24 cellular contexts compared by ENCODE assay signal in genomic region chr2:235467586-235467985, GRCh38. TPM values are rescaled to one million over a fixed set of nuclear protein-coding genes. Genes with fewer than 3 reads are reported as not detected.
DNase-seq lines count a peak whose midpoint lies in the region; ATAC-seq, FAIRE-seq and TF ChIP-seq lines count a peak whose summit lies in the region.
"Had no signal": no experiment of that assay in that cellular context is flagged by ENCODE, and none has a peak within 500 bp of the region (broad histone marks: within the 10 kb centered on the region; RNA-seq: fewer than 3 reads in every experiment).

No MANE protein-coding gene starts in this region.

- no peaks in the 10 kb centered on the region for H3K79me2 ChIP-seq in HepG2 (ENCODE audit: insufficient read depth, low read length)

- in situ Hi-C loops in HepG2 (cut with HindIII; ENCODE audit: extremely low pct_ligation_motif_present, low pct_unique_long_range_greater_than_20kb) (no loop called here), GM13977 (cut with MboI; ENCODE audit: low pct_unique_long_range_greater_than_20kb, low sequenced_read_pairs, unreplicated experiment) (no loop called here)

- BruUV-seq in HepG2 (replicated peaks; lab: Mats Ljungman, UMichigan): no TSS peak

- no peaks in the 10 kb centered on the region for H3K36me3 Mint-ChIP-seq in natural killer cell treated with Interleukin-12 subunit alpha and Interleukin-12 subunit beta and Interleukin-15 and Interleukin-18, amount 100 ng/mL, for 72 hours
- H3K36me3 Mint-ChIP-seq: naive B cell had no signal

- H3K27ac Mint-ChIP-seq in natural killer cell treated with Interleukin-12 subunit alpha and Interleukin-12 subunit beta and Interleukin-15 and Interleukin-18, amount 100 ng/mL, for 72 hours: no peak overlapping the region
- H3K27ac Mint-ChIP-seq: activated B cell treated with CpG ODN at 0.5 μM for 24 hours; activated CD4-positive, alpha-beta memory T cell treated with anti-CD3 and anti-CD28 coated beads, Interleukin-2, amount 10 ng/mL, durations not matched to agents 7 days and 5 days; B cell; GM23338; naive B cell; T-helper 1 cell treated with Interleukin-12 subunit alpha and Interleukin-12 subunit beta and Interleukin-4 antibody, amounts not matched to agents 30 μg/mL and 1 μg/mL, for 36 hours had no signal

- FAIRE-seq in bronchial epithelial cell (lab: Jason Lieb, UNC) (no peak), HepG2 (lab: Jason Lieb, UNC) (no peak)
- FAIRE-seq: HTR-8/SVneo had no signal

- CTCF ChIA-PET in HepG2 (lab: Yijun Ruan, JAX; ENCODE audit: low intra/inter-chr PET ratio, low total read pairs): no interaction called here

- H3K9me3 ChIP-seq in HepG2 (ENCODE audit: low read length): no peaks in the 10 kb centered on the region
- H3K9me3 ChIP-seq: heart right ventricle had no signal

- H3K27ac ChIP-seq in HepG2 (ENCODE audit: extremely low read length, insufficient read depth, low read length): no peak overlapping the region
- H3K27ac ChIP-seq: heart right ventricle had no signal

- DNase-seq in ELR (ENCODE audit: low read depth) (peak; percentile 84), NCI-H226 (peak; percentile 46), bronchial epithelial cell (ENCODE audit: low read depth) (peak; percentile 91), HepG2 (ENCODE audit: low spot score) (no peak), GM13977 (ENCODE audit: low spot score) (no peak)
- DNase-seq in stimulated activated CD4-positive, alpha-beta T cell treated with anti-CD3 and anti-CD28 coated beads, Interleukin-12 subunit alpha, Interleukin-12 subunit beta, amount 100 ng/mL, for 4 hours: no peak
- no peak for DNase-seq in natural killer cell treated with Interleukin-12 subunit alpha and Interleukin-12 subunit beta and Interleukin-15 and Interleukin-18, amount 100 ng/mL, for 72 hours (ENCODE audit: low spot score)
- DNase-seq: activated B cell treated with CpG ODN at 0.5 μM for 24 hours; activated CD4-positive, alpha-beta memory T cell treated with anti-CD3 and anti-CD28 coated beads, Interleukin-2, amount 10 ng/mL, durations not matched to agents 7 days and 5 days; activated naive CD4-positive, alpha-beta T cell treated with anti-CD3 and anti-CD28 coated beads, Interleukin-2, amount 50 U/mL, for 16 hours; activated T-cell treated with anti-CD3 and anti-CD28 coated beads, Interleukin-2, amount 50 U/mL, for 4 hours; dermis blood vessel endothelial cell; heart right ventricle; MM.1S; naive B cell; NCI-H187 treated with DMSO at 0.1 percent for 48 hours; NCI-H510A; SHP77 had no signal

- H3K4me2 ChIP-seq in HepG2 (ENCODE audit: low read depth, low read length): no peak overlapping the region
- H3K4me2 ChIP-seq: GM23338, smooth muscle cell had no signal

- TF ChIP-seq CTCF in bronchial epithelial cell (IDR thresholded peaks at IDR 0.05; ENCODE audit: insufficient read depth, low read length, severe bottlenecking) (no peak), HepG2 (CRISPR knock-in tag; IDR thresholded peaks at IDR 0.05) (no peak), GM13977 (IDR thresholded peaks at IDR 0.05; ENCODE audit: extremely low read depth, insufficient read depth, missing control alignments) (no peak)

- H3K9ac ChIP-seq in HepG2 (ENCODE audit: insufficient read depth, low read depth, low read length): no peak overlapping the region

- H4K20me1 ChIP-seq in HepG2 (ENCODE audit: insufficient read depth, low read length): no peaks in the 10 kb centered on the region

- peaks cover 21 to 24% of the 10 kb centered on the region in 2 donors for H3K27me3 Mint-ChIP-seq in natural killer cell treated with Interleukin-12 subunit alpha and Interleukin-12 subunit beta and Interleukin-15 and Interleukin-18, amount 100 ng/mL, for 72 hours
- H3K27me3 Mint-ChIP-seq: activated CD4-positive, alpha-beta memory T cell treated with anti-CD3 and anti-CD28 coated beads, Interleukin-2, amount 10 ng/mL, durations not matched to agents 7 days and 5 days had no signal

- POLR2A ChIA-PET in HepG2 (lab: Yijun Ruan, JAX): interaction anchor here (0.7 kb wide), 1 partner anchor 74 kb away, joined by 3 read pairs; no protein-coding TSS in a partner anchor

- no peak overlapping the region for H3K4me3 Mint-ChIP-seq in natural killer cell treated with Interleukin-12 subunit alpha and Interleukin-12 subunit beta and Interleukin-15 and Interleukin-18, amount 100 ng/mL, for 72 hours
- H3K4me3 Mint-ChIP-seq: activated B cell treated with CpG ODN at 0.5 μM for 24 hours; activated CD4-positive, alpha-beta memory T cell treated with anti-CD3 and anti-CD28 coated beads, Interleukin-2, amount 10 ng/mL, durations not matched to agents 7 days and 5 days; activated T-cell treated with anti-CD3 and anti-CD28 coated beads, Interleukin-2, amount 50 U/mL, for 4 hours; B cell; GM23338; naive B cell; T-helper 1 cell treated with Interleukin-12 subunit alpha and Interleukin-12 subunit beta and Interleukin-4 antibody, amounts not matched to agents 30 μg/mL and 1 μg/mL, for 36 hours had no signal

- intact Hi-C loops in HepG2 (cut with micrococcal nuclease; ENCODE audit: unreplicated experiment): no loop called here

- ATAC-seq in HepG2: no peak
- no peak for ATAC-seq in natural killer cell treated with Interleukin-12 subunit alpha and Interleukin-12 subunit beta and Interleukin-15 and Interleukin-18, amount 100 ng/mL, for 72 hours
- no peak for ATAC-seq in GM19395 (IDR thresholded peaks at IDR 0.05; ENCODE audit: unreplicated experiment)
- ATAC-seq: activated T-cell treated with anti-CD3 and anti-CD28 coated beads, Interleukin-2, amount 50 U/mL, for 4 hours; GM23338; heart right ventricle had no signal

- H3K36me3 ChIP-seq in bronchial epithelial cell (ENCODE audit: control insufficient read depth, insufficient read depth, low read length) (no peaks in the 10 kb centered on the region), HepG2 (replicated peaks in 1 of 2; ENCODE audit: control insufficient read depth in 1 of 2, insufficient read depth in 2 of 2, low read length in 2 of 2) (no peaks in the 10 kb centered on the region)
- H3K36me3 ChIP-seq: heart right ventricle had no signal

- no peak for TF ChIP-seq POLR2A in HepG2 (IDR thresholded peaks at IDR 0.05; ENCODE audit: insufficient read depth in 1 of 2, low read depth in 2 of 2, low read length in 2 of 2)

- no peaks in the 10 kb centered on the region for H3K9me3 Mint-ChIP-seq in natural killer cell treated with Interleukin-12 subunit alpha and Interleukin-12 subunit beta and Interleukin-15 and Interleukin-18, amount 100 ng/mL, for 72 hours
- H3K9me3 Mint-ChIP-seq: activated CD4-positive, alpha-beta memory T cell treated with anti-CD3 and anti-CD28 coated beads, Interleukin-2, amount 10 ng/mL, durations not matched to agents 7 days and 5 days; activated T-cell treated with anti-CD3 and anti-CD28 coated beads, Interleukin-2, amount 50 U/mL, for 4 hours; GM23338; T-helper 1 cell treated with Interleukin-12 subunit alpha and Interleukin-12 subunit beta and Interleukin-4 antibody, amounts not matched to agents 30 μg/mL and 1 μg/mL, for 36 hours had no signal

- H3K27me3 ChIP-seq in bronchial epithelial cell (ENCODE audit: control insufficient read depth, insufficient read depth, low read length) (no peaks in the 10 kb centered on the region), HepG2 (ENCODE audit: control insufficient read depth in 1 of 2, insufficient read depth in 2 of 2, low read length in 2 of 2) (peaks cover 2 to 19% of the 10 kb centered on the region in 2 experiments; a peak in 2 of 5 replicates)

- TF ChIP-seq EP300 in HepG2 (IDR thresholded peaks at IDR 0.05; ENCODE audit: low read depth in 2 of 2, low read length in 2 of 2): no peak
- no peak for TF ChIP-seq EP300 in HepG2 (CRISPR knock-in tag; IDR thresholded peaks at IDR 0.05; ENCODE audit: borderline replicate concordance)

- TF ChIP-seq RAD21 in HepG2 (CRISPR knock-in tag; IDR thresholded peaks at IDR 0.05): no peak

- no peaks in the 10 kb centered on the region for H3K4me1 Mint-ChIP-seq in natural killer cell treated with Interleukin-12 subunit alpha and Interleukin-12 subunit beta and Interleukin-15 and Interleukin-18, amount 100 ng/mL, for 72 hours (ENCODE audit: low read depth in 2 of 2)
- H3K4me1 Mint-ChIP-seq: activated B cell treated with CpG ODN at 0.5 μM for 24 hours; activated CD4-positive, alpha-beta memory T cell treated with anti-CD3 and anti-CD28 coated beads, Interleukin-2, amount 10 ng/mL, durations not matched to agents 7 days and 5 days; B cell; naive B cell had no signal

- H2AFZ ChIP-seq in HepG2 (ENCODE audit: low read length): no peak overlapping the region
- H2AFZ ChIP-seq: GM23338 had no signal

- H3K4me1 ChIP-seq in HepG2 (ENCODE audit: insufficient read depth, low read length): peaks cover 18% of the 10 kb centered on the region

- WGBS in HepG2 (ENCODE audit: low lambda C conversion rate): 27% methylated on average over 5 of the region's 5 CpGs

- H3K4me3 ChIP-seq in bronchial epithelial cell (ENCODE audit: low read depth, low read length) (no peak overlapping the region), HepG2 (replicated peaks in 1 of 3; ENCODE audit: insufficient read depth in 1 of 3, low read depth in 2 of 3, low read length in 3 of 3) (no peak overlapping the region)
- H3K4me3 ChIP-seq: GM23338, heart right ventricle, smooth muscle cell had no signal

RNA-seq across cellular contexts. Expression of gene AGAP1, which starts 26.3 kb away (rescaled TPM):
- total RNA-seq in bronchial epithelial cell (17.9 and 22.4 TPM in 2 replicates), HepG2 (2016; rRNA removed; fragmentation: Illumina TruSeq; extraction: Trizol) (21.2 and 21.3 TPM in 2 replicates)
- total RNA-seq in HepG2 (2016; cell fraction: cytosol; rRNA removed; fragmentation: Illumina TruSeq; extraction: Trizol; ENCODE audit: low read depth): 15.6 and 16.1 TPM in 2 replicates
- total RNA-seq in HepG2 (2016; cell fraction: insoluble cytoplasmic fraction; rRNA removed; fragmentation: Illumina TruSeq; extraction: Trizol): 20.4 and 23.5 TPM in 2 replicates
- 27.1 and 28.5 TPM in 2 replicates for total RNA-seq in HepG2 (2016; cell fraction: membrane; rRNA removed; fragmentation: Illumina TruSeq; extraction: Trizol)
- 28.8 and 34.0 TPM in 2 replicates for total RNA-seq in HepG2 (2016; cell fraction: nucleus; rRNA removed; fragmentation: Illumina TruSeq; extraction: Trizol)
- polyA plus RNA-seq in HepG2 (2011; rRNA removed): 27.5 and 32.7 TPM in 2 replicates
- polyA plus RNA-seq in HepG2 (2011; cell fraction: cytosol; rRNA removed): 19.3 and 22.2 TPM in 2 replicates
- 33.7 and 43.0 TPM in 2 replicates for polyA plus RNA-seq in HepG2 (2011; cell fraction: nucleus; rRNA removed)
- 20.5 and 29.8 TPM in 2 replicates for polyA plus RNA-seq in HepG2 (2012)
- polyA plus RNA-seq in HepG2 (2016; cell fraction: cytosol; fragmentation: Illumina TruSeq; extraction: Trizol; ENCODE audit: low read depth): 8.6 and 8.8 TPM in 2 replicates
- polyA plus RNA-seq in HepG2 (2016; cell fraction: insoluble cytoplasmic fraction; fragmentation: Illumina TruSeq; extraction: Trizol; ENCODE audit: low read depth): 21.8 and 25.4 TPM in 2 replicates
- 26.9 and 28.8 TPM in 2 replicates for polyA plus RNA-seq in HepG2 (2016; cell fraction: membrane; fragmentation: Illumina TruSeq; extraction: Trizol; ENCODE audit: low read depth)
- polyA plus RNA-seq in HepG2 (2016; cell fraction: nucleus; fragmentation: Illumina TruSeq; extraction: Trizol; ENCODE audit: insufficient read depth, low read depth): 22.6 and 25.2 TPM in 2 replicates
- 83.1 and 137 TPM in 2 replicates for polyA minus RNA-seq in HepG2 (2011; rRNA and poly(A)+ RNA removed; ENCODE audit: low replicate concordance)
- 22.7 and 29.5 TPM in 2 replicates for polyA minus RNA-seq in HepG2 (2011; cell fraction: cytosol; rRNA and poly(A)+ RNA removed)
- polyA minus RNA-seq in HepG2 (2011; cell fraction: nucleus; rRNA and poly(A)+ RNA removed): 111 and 113 TPM in 2 replicates
- total RNA-seq in natural killer cell treated with Interleukin-12 subunit alpha and Interleukin-12 subunit beta and Interleukin-15 and Interleukin-18, amount 100 ng/mL, for 72 hours: 1 to 10 TPM; 5.2 to 7.4 TPM
- total RNA-seq: activated B cell treated with CpG ODN at 0.5 μM for 24 hours, B cell had no signal

Comparison
In these comparisons a context has a peak if more than half of its experiments do, and no peak if none do; other contexts are left out.
1. DNase-seq: peak in ELR (single experiment), NCI-H226 (single experiment) and bronchial epithelial cell (single experiment); none in HepG2 (single experiment), GM13977 (single experiment), stimulated activated CD4-positive, alpha-beta T cell treated with anti-CD3 and anti-CD28 coated beads, Interleukin-12 subunit alpha, Interleukin-12 subunit beta, amount 100 ng/mL, for 4 hours (single experiment) and natural killer cell treated with Interleukin-12 subunit alpha and Interleukin-12 subunit beta and Interleukin-15 and Interleukin-18, amount 100 ng/mL, for 72 hours (single experiment).